16 cellular contexts compared by ENCODE assay signal in the genomic region with DNA sequence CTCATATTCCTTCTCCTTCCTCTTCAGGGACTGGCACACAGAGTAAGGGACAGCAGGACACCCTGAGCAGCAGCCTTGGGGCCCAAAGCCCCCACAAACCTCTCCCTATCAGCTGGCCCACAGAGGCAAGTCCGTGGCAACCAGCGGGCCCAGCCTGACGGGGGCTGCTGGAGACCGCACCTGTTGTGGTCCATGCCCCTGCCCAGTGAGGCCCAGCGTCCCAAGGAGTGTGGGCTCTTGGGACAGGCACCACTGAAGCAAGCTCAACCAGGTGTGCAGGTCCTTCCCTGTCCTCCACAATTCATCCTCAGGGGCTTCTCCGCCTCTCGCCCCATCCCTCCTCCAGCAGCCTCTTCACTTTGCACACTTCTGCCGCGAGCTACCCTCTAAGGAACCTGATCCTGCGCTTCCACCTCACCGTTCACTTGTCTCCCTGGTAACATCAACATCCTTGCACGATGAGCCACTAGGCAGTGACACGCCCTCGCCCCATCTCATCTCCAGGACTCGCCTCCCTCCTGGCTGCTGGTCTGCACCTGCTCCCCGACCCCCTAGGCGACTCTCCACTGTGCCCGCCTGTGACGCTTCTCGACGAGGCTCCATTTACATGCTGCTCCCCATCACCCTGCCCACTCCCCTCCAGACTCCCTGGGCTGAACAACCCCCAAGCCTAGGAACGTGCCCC. TPM values are rescaled to one million over a fixed set of nuclear protein-coding genes. Genes with fewer than 3 reads are reported as not detected.
A peak's percentile ranks its signal among the peaks of the same experiment; 100 is the strongest.
DNase-seq lines count a peak whose midpoint lies in the region; FAIRE-seq and TF ChIP-seq lines count a peak whose summit lies in the region.
"Had no signal": no experiment of that assay in that cellular context is flagged by ENCODE, and none has a peak within 500 bp of the region (broad histone marks: within the 10 kb centered on the region; RNA-seq: fewer than 3 reads in every experiment).

No MANE protein-coding gene starts in this region.

- H3K4me3 ChIP-seq in neutrophil (ENCODE audit: low read depth in 1 of 2, low read length in 1 of 2): no peak overlapping the region
- H3K4me3 ChIP-seq: hepatocyte, right lobe of liver had no signal

- no peak for FAIRE-seq in HTR-8/SVneo (lab: Jason Lieb, UNC)
- FAIRE-seq: GM18507 had no signal

- H3K36me3 Mint-ChIP-seq in dendritic cell treated with granulocyte-macrophage colony-stimulating factor and Interleukin-4, amounts not matched to agents 40 ng/mL and 50 ng/mL, for 4 days (ENCODE audit: low read depth): peaks cover 92% of the 10 kb centered on the region
- H3K36me3 Mint-ChIP-seq in chondrocyte (ENCODE audit: low read depth): peaks cover 6% of the 10 kb centered on the region

- peaks cover 37% of the 10 kb centered on the region for H3K36me3 ChIP-seq in neutrophil

- no peaks in the 10 kb centered on the region for H3K27me3 ChIP-seq in neutrophil
- H3K27me3 ChIP-seq: hepatocyte, right lobe of liver had no signal

- no peaks in the 10 kb centered on the region for H3K9me3 ChIP-seq in neutrophil
- H3K9me3 ChIP-seq: Caco-2, right lobe of liver had no signal

- H3K27me3 Mint-ChIP-seq in dendritic cell treated with granulocyte-macrophage colony-stimulating factor and Interleukin-4, amounts not matched to agents 40 ng/mL and 50 ng/mL, for 4 days: no peaks in the 10 kb centered on the region
- no peaks in the 10 kb centered on the region for H3K27me3 Mint-ChIP-seq in chondrocyte (ENCODE audit: low read depth)

- H3K4me1 Mint-ChIP-seq in dendritic cell treated with granulocyte-macrophage colony-stimulating factor and Interleukin-4, amounts not matched to agents 40 ng/mL and 50 ng/mL, for 4 days (ENCODE audit: low read depth): peaks cover 87% of the 10 kb centered on the region
- peaks cover 22% of the 10 kb centered on the region for H3K4me1 Mint-ChIP-seq in chondrocyte (ENCODE audit: low read depth)

- H3K4me3 Mint-ChIP-seq in dendritic cell treated with granulocyte-macrophage colony-stimulating factor and Interleukin-4, amounts not matched to agents 40 ng/mL and 50 ng/mL, for 4 days: no peak overlapping the region
- no peak overlapping the region for H3K4me3 Mint-ChIP-seq in chondrocyte (ENCODE audit: unreplicated experiment)

- peaks cover 34 to 43% of the 10 kb centered on the region in 2 experiments for H3K4me1 ChIP-seq in neutrophil (ENCODE audit: control insufficient read depth in 1 of 2, insufficient read depth in 1 of 2, low read depth in 1 of 2, low read length in 1 of 2)
- H3K4me1 ChIP-seq: Caco-2 had no signal

- TF ChIP-seq CTCF in neutrophil (IDR thresholded peaks at IDR 0.05): no peak
- no peak for TF ChIP-seq CTCF in chondrocyte (IDR thresholded peaks at IDR 0.05)

- H3K27ac Mint-ChIP-seq in dendritic cell treated with granulocyte-macrophage colony-stimulating factor and Interleukin-4, amounts not matched to agents 40 ng/mL and 50 ng/mL, for 4 days: peak overlapping the region; percentile 1
- no peak overlapping the region for H3K27ac Mint-ChIP-seq in chondrocyte (ENCODE audit: unreplicated experiment)

- H3K27ac ChIP-seq in neutrophil: peak overlapping the region; percentile 13
- H3K27ac ChIP-seq: 22Rv1, hepatocyte, right lobe of liver had no signal

- DNase-seq in DMS53 (lab: John Stamatoyannopoulos, UW) (peak; percentile 12), DMS53 treated with DMSO at 0.1 percent for 48 hours (lab: John Stamatoyannopoulos, UW; ENCODE audit: unreplicated experiment) (no peak), NCI-H187 treated with DMSO at 0.1 percent for 48 hours (lab: John Stamatoyannopoulos, UW) (peak; percentile 69), foreskin melanocyte (no peak), chondrocyte (ENCODE audit: low spot score) (no peak), HTR-8/SVneo (ENCODE audit: insufficient read length, low spot score) (no peak)
- DNase-seq: Caco-2, cerebellar nuclear complex, left colon, NCI-H446 treated with DMSO at 0.1 percent for 48 hours, right lobe of liver had no signal

- no peaks in the 10 kb centered on the region for H3K9me3 Mint-ChIP-seq in dendritic cell treated with granulocyte-macrophage colony-stimulating factor and Interleukin-4, amounts not matched to agents 40 ng/mL and 50 ng/mL, for 4 days
- no peaks in the 10 kb centered on the region for H3K9me3 Mint-ChIP-seq in chondrocyte (ENCODE audit: low read depth)

- intact Hi-C loops in dendritic cell treated with granulocyte-macrophage colony-stimulating factor and Interleukin-4, amounts not matched to agents 40 ng/mL and 50 ng/mL, for 4 days (cut with micrococcal nuclease): no loop called here

RNA-seq across cellular contexts. Expression of a gene that starts 12.7 kb away (rescaled TPM):
- total RNA-seq in chondrocyte: 22.7 to 29.8 TPM (median 29.4 TPM) in 3 replicates

RNA-seq across cellular contexts. Expression of a gene that starts 50.9 kb away (rescaled TPM):
- 43.2 to 52.6 TPM (median 43.2 TPM) in 3 replicates for total RNA-seq in chondrocyte

RNA-seq across cellular contexts. Expression of a gene that starts 51.9 kb away (rescaled TPM):
- 21.1 to 24.5 TPM (median 21.6 TPM) in 3 replicates for total RNA-seq in chondrocyte

Comparison
In these comparisons a context has a peak if more than half of its experiments do, and no peak if none do; other contexts are left out.
1. DNase-seq: peak in DMS53 (single experiment) and NCI-H187 treated with DMSO at 0.1 percent for 48 hours (single experiment); none in DMS53 treated with DMSO at 0.1 percent for 48 hours (single experiment), foreskin melanocyte (single experiment), chondrocyte (single experiment) and HTR-8/SVneo (single experiment).